In the genomic region with DNA sequence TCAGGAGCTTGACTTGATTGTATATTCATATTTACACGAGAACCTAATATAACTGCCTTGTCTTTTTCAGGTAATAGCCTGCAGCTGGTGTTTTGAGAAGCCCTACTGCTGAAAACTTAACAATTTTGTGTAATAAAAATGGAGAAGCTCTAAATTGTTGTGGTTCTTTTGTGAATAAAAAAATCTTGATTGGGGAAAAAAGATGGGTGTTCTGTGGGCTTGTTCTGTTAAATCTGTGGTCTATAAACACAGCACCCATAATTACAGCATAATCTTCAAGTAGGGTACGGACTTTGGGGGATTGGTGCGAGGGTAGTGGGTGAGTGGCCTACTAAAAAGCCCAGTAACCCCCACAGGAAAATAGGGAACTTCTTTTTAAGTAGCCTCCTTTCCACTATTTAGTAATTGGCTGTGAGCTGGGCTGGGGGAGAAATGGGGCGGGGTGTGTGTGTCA, we compare ENCODE assay signal across 8 cellular contexts. TPM values are rescaled to one million over a fixed set of nuclear protein-coding genes. Genes with fewer than 3 reads are reported as not detected.
A peak's percentile ranks its signal among the peaks of the same experiment; 100 is the strongest.
DNase-seq lines count a peak whose midpoint lies in the region; ATAC-seq and TF ChIP-seq lines count a peak whose summit lies in the region.

No MANE protein-coding gene starts in this region.

- H3K27me3 ChIP-seq in AG04450 (ENCODE audit: control insufficient read depth, insufficient read depth, low read length) (no peaks in the 10 kb centered on the region), mesenchymal stem cell (ENCODE audit: control insufficient read depth in 1 of 2, insufficient read depth in 1 of 2, low read length in 2 of 2) (no peaks in the 10 kb centered on the region)

- POLR2A ChIA-PET in AG04450 (lab: Yijun Ruan, JAX): interaction anchor here (1.5 to 21.9 kb wide), 9 partner anchors 10 to 84 kb away, joined by 4 to 999 read pairs (median 86); a partner anchor contains a TSS
- POLR2A ChIA-PET in HEK293 (lab: Yijun Ruan, JAX): interaction anchor here (1.0 to 28.2 kb wide), 15 partner anchors 8 to 245 kb away, joined by 3 to 1129 read pairs (median 9); a partner anchor contains a TSS

- intact Hi-C loops in sciatic nerve (cut with DNase I): loop anchor here (2.0 kb wide), 1 partner anchor 84 kb away; a partner anchor contains a TSS

- H4K91ac ChIP-seq in mesenchymal stem cell (ENCODE audit: low read length): no peak overlapping the region

- DNase-seq in AG04450 (ENCODE audit: low read depth, low spot score): no peak
- DNase-seq in activated naive CD8-positive, alpha-beta T cell treated with anti-CD3 and anti-CD28 coated beads for 36 hours: no peak
- DNase-seq in mesenchymal stem cell: no peak
- no peak for DNase-seq in sciatic nerve (ENCODE audit: low spot score)
- no peak for DNase-seq in NCI-H187 treated with DMSO at 0.1 percent for 48 hours (lab: John Stamatoyannopoulos, UW)
- DNase-seq in AG20443 (ENCODE audit: low spot score): no peak

- H3K27me3 Mint-ChIP-seq in activated naive CD8-positive, alpha-beta T cell treated with anti-CD3 and anti-CD28 coated beads for 36 hours: peaks cover 12% of the 10 kb centered on the region

- peaks cover 56% of the 10 kb centered on the region for H3K4me1 Mint-ChIP-seq in activated naive CD8-positive, alpha-beta T cell treated with anti-CD3 and anti-CD28 coated beads for 36 hours

- H2BK12ac ChIP-seq in mesenchymal stem cell (ENCODE audit: low read length in 2 of 2): no peak overlapping the region

- no peak overlapping the region for H2BK5ac ChIP-seq in mesenchymal stem cell (ENCODE audit: low read depth, low read length, poor library complexity, severe bottlenecking)

- no peak overlapping the region for H2BK120ac ChIP-seq in mesenchymal stem cell (ENCODE audit: low read depth, low read length)

- H4K8ac ChIP-seq in mesenchymal stem cell (ENCODE audit: low read length): no peak overlapping the region

- H3K23ac ChIP-seq in mesenchymal stem cell (ENCODE audit: low read length in 2 of 2): no peak overlapping the region

- H3K18ac ChIP-seq in mesenchymal stem cell (ENCODE audit: low read depth in 1 of 2, low read length in 2 of 2): no peak overlapping the region

- no peak overlapping the region for H2BK15ac ChIP-seq in mesenchymal stem cell (ENCODE audit: low read depth, poor library complexity, severe bottlenecking)

- CTCF ChIA-PET in AG04450 (lab: Charles Lee): interaction anchor here (0.5 to 6.9 kb wide), 2 partner anchors 90 to 231 kb away, joined by 4 to 49 read pairs; no protein-coding TSS in a partner anchor
- CTCF ChIA-PET in HEK293 (lab: Yijun Ruan, JAX): interaction anchor here (0.6 to 7.3 kb wide), 9 partner anchors 9 to 151 kb away, joined by 3 to 69 read pairs (median 4); no protein-coding TSS in a partner anchor

- H3K4me3 ChIP-seq in AG04450 (ENCODE audit: low read depth, low read length) (peak overlapping the region; percentile 97), HEK293 (ENCODE audit: low read depth, low read length) (peak overlapping the region; percentile 98), mesenchymal stem cell (ENCODE audit: insufficient read depth in 1 of 2, low read depth in 1 of 2, low read length in 2 of 2) (peak overlapping the region in 1 of 2 experiments; percentile 90)

- H3K9me3 Mint-ChIP-seq in activated naive CD8-positive, alpha-beta T cell treated with anti-CD3 and anti-CD28 coated beads for 36 hours: peaks cover 2% of the 10 kb centered on the region

- peak overlapping the region; percentile 89 for H3K27ac ChIP-seq in AG04450 (ENCODE audit: low read depth, low read length)
- H3K27ac ChIP-seq in HEK293 (ENCODE audit: extremely low read depth, low read depth, low read length): no peak overlapping the region; the same call in 1 of the 2 replicates
- peak overlapping the region; percentile 91 for H3K27ac ChIP-seq in mesenchymal stem cell (ENCODE audit: low read length, poor library complexity, severe bottlenecking)

- H3K4ac ChIP-seq in mesenchymal stem cell (ENCODE audit: low read depth in 1 of 2, low read length in 2 of 2): no peak overlapping the region

- WGBS in mesenchymal stem cell: 90% methylated on average over 4 of the region's 4 CpGs

- H3K4me1 ChIP-seq in HEK293 (ENCODE audit: control insufficient read depth, insufficient read depth, low read length) (no peaks in the 10 kb centered on the region), mesenchymal stem cell (ENCODE audit: control insufficient read depth, insufficient read depth, low read depth, low read length) (peaks cover 5% of the 10 kb centered on the region)

- H3K14ac ChIP-seq in mesenchymal stem cell (ENCODE audit: low read length in 2 of 2): no peak overlapping the region

- no peak for ATAC-seq in sciatic nerve
- no peak for ATAC-seq in GM21723 (IDR thresholded peaks at IDR 0.05; ENCODE audit: unreplicated experiment)

- H3K4me2 ChIP-seq in mesenchymal stem cell (ENCODE audit: low read length, poor library complexity, severe bottlenecking): peak overlapping the region; percentile 69

- H3K79me1 ChIP-seq in mesenchymal stem cell (replicated peaks; ENCODE audit: low read length, poor library complexity, severe bottlenecking): no peaks in the 10 kb centered on the region

- no peak overlapping the region for H3K4me3 Mint-ChIP-seq in activated naive CD8-positive, alpha-beta T cell treated with anti-CD3 and anti-CD28 coated beads for 36 hours

- H3K27ac Mint-ChIP-seq in activated naive CD8-positive, alpha-beta T cell treated with anti-CD3 and anti-CD28 coated beads for 36 hours: peak overlapping the region; percentile 73

- H2AFZ ChIP-seq in mesenchymal stem cell (ENCODE audit: low read depth, low read length): no peak overlapping the region

- H2AK5ac ChIP-seq in mesenchymal stem cell (ENCODE audit: low read length, severe bottlenecking): no peak overlapping the region

- peaks cover 0 to 55% of the 10 kb centered on the region in 2 experiments; a peak in 2 of 3 replicates for H3K36me3 ChIP-seq in HEK293 (ENCODE audit: control insufficient read depth in 2 of 2, insufficient read depth in 1 of 2, low read length in 2 of 2)
- peaks cover 15 to 59% of the 10 kb centered on the region in 2 experiments for H3K36me3 ChIP-seq in mesenchymal stem cell (ENCODE audit: control insufficient read depth in 1 of 2, insufficient read depth in 2 of 2, low read depth in 1 of 2, low read length in 2 of 2)

- peak overlapping the region; percentile 98 for H3K9ac ChIP-seq in mesenchymal stem cell (ENCODE audit: low read length)

- H3K9me3 ChIP-seq in AG04450 (ENCODE audit: control insufficient read depth, insufficient read depth, low read length) (no peaks in the 10 kb centered on the region), HEK293 (ENCODE audit: control insufficient read depth, insufficient read depth, low read depth, low read length) (no peaks in the 10 kb centered on the region), mesenchymal stem cell (ENCODE audit: control insufficient read depth, low read length) (no peaks in the 10 kb centered on the region)

- TF ChIP-seq CTCF in AG04450 (IDR thresholded peaks at IDR 0.05; ENCODE audit: low read depth, low read length) (no peak), HEK293 (tag by site-specific recombination; IDR thresholded peaks at IDR 0.05) (no peak)

- H3K36me3 Mint-ChIP-seq in activated naive CD8-positive, alpha-beta T cell treated with anti-CD3 and anti-CD28 coated beads for 36 hours: peaks cover 41% of the 10 kb centered on the region

TF ChIP-seq in HEK293, 187 proteins besides CTCF, POLR2A, EP300 and RAD21:
- no peak for TF ChIP-seq ZNF335 (tag by site-specific recombination; conservative IDR thresholded peaks at IDR 0.05)
- TF ChIP-seq, protein P1, sequence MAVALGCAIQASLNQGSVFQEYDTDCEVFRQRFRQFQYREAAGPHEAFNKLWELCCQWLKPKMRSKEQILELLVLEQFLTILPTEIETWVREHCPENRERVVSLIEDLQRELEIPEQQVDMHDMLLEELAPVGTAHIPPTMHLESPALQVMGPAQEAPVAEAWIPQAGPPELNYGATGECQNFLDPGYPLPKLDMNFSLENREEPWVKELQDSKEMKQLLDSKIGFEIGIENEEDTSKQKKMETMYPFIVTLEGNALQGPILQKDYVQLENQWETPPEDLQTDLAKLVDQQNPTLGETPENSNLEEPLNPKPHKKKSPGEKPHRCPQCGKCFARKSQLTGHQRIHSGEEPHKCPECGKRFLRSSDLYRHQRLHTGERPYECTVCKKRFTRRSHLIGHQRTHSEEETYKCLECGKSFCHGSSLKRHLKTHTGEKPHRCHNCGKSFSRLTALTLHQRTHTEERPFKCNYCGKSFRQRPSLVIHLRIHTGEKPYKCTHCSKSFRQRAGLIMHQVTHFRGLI (tag by site-specific recombination; IDR thresholded peaks at IDR 0.05): peak; percentile 27; the same call in 1 of the 2 replicates
- TF ChIP-seq, protein P2, sequence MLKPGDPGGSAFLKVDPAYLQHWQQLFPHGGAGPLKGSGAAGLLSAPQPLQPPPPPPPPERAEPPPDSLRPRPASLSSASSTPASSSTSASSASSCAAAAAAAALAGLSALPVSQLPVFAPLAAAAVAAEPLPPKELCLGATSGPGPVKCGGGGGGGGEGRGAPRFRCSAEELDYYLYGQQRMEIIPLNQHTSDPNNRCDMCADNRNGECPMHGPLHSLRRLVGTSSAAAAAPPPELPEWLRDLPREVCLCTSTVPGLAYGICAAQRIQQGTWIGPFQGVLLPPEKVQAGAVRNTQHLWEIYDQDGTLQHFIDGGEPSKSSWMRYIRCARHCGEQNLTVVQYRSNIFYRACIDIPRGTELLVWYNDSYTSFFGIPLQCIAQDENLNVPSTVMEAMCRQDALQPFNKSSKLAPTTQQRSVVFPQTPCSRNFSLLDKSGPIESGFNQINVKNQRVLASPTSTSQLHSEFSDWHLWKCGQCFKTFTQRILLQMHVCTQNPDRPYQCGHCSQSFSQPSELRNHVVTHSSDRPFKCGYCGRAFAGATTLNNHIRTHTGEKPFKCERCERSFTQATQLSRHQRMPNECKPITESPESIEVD (tag by site-specific recombination; IDR thresholded peaks at IDR 0.05): 0 out of 2 replicates have a peak, but pooled peaks have one; percentile 13
TF ChIP-seq in HEK293: peak in this region for 2.

RNA-seq across cellular contexts. Expression of a gene that starts 7.5 kb away (rescaled TPM):
- polyA plus RNA-seq in AG04450 (2011; rRNA removed): 1,149 and 1,465 TPM in 2 replicates
- polyA minus RNA-seq in AG04450 (2011; rRNA and poly(A)+ RNA removed): 15,934 and 21,970 TPM in 2 replicates
- total RNA-seq in activated naive CD8-positive, alpha-beta T cell treated with anti-CD3 and anti-CD28 coated beads for 36 hours: 1,000 to 10,000 TPM; 2,463 to 2,829 TPM
- 972 TPM for polyA plus RNA-seq in mesenchymal stem cell (2013, experiment 1 of 2)
- 756 TPM for polyA plus RNA-seq in mesenchymal stem cell (2013, experiment 2 of 2)
- 14,857 TPM for total RNA-seq in sciatic nerve

RNA-seq across cellular contexts. Expression of a gene that starts 18.5 kb away (rescaled TPM):
- polyA plus RNA-seq in AG04450 (2011; rRNA removed): 60.9 and 90.0 TPM in 2 replicates
- polyA minus RNA-seq in AG04450 (2011; rRNA and poly(A)+ RNA removed): 55.8 and 101 TPM in 2 replicates
- 10 to 100 TPM; 70.5 to 80.3 TPM for total RNA-seq in activated naive CD8-positive, alpha-beta T cell treated with anti-CD3 and anti-CD28 coated beads for 36 hours
- 114 TPM for polyA plus RNA-seq in mesenchymal stem cell (2013, experiment 1 of 2)
- 115 TPM for polyA plus RNA-seq in mesenchymal stem cell (2013, experiment 2 of 2)
- total RNA-seq in sciatic nerve: 64.0 TPM

RNA-seq across cellular contexts. Expression of a gene that starts 51.8 kb away (rescaled TPM):
- polyA plus RNA-seq in AG04450 (2011; rRNA removed): 25.3 and 49.2 TPM in 2 replicates
- 17.7 and 25.7 TPM in 2 replicates for polyA minus RNA-seq in AG04450 (2011; rRNA and poly(A)+ RNA removed)
- total RNA-seq in activated naive CD8-positive, alpha-beta T cell treated with anti-CD3 and anti-CD28 coated beads for 36 hours: 10 to 100 TPM; 35.5 to 36.0 TPM
- 52.8 TPM for polyA plus RNA-seq in mesenchymal stem cell (2013, experiment 1 of 2)
- 46.9 TPM for polyA plus RNA-seq in mesenchymal stem cell (2013, experiment 2 of 2)
- total RNA-seq in sciatic nerve: 306 TPM
